ENCODE assay signal across 1 cellular context in genomic region chr7:1542841-1543747, GRCh38.
TF ChIP-seq lines count a peak whose summit lies in the region.

No MANE protein-coding gene starts in this region.

TF ChIP-seq in IMR-90, 13 proteins besides CTCF, POLR2A, EP300 and RAD21:
- TF ChIP-seq FOS (IDR thresholded peaks at IDR 0.05; ENCODE audit: low read depth, low read length) (no peak), SMC3 (IDR thresholded peaks at IDR 0.05; ENCODE audit: low read depth, low read length) (no peak), MAZ (IDR thresholded peaks at IDR 0.05; ENCODE audit: borderline replicate concordance, low read depth, low read length) (no peak), CEBPB (IDR thresholded peaks at IDR 0.05; ENCODE audit: low read depth, low read length) (no peak), USF2 (IDR thresholded peaks at IDR 0.05; ENCODE audit: low read depth, low read length) (no peak), CHD1 (IDR thresholded peaks at IDR 0.05; ENCODE audit: low read depth, low read length) (no peak), MAFK (IDR thresholded peaks at IDR 0.05; ENCODE audit: low read depth, low read length) (no peak)
- TF ChIP-seq, protein P1, sequence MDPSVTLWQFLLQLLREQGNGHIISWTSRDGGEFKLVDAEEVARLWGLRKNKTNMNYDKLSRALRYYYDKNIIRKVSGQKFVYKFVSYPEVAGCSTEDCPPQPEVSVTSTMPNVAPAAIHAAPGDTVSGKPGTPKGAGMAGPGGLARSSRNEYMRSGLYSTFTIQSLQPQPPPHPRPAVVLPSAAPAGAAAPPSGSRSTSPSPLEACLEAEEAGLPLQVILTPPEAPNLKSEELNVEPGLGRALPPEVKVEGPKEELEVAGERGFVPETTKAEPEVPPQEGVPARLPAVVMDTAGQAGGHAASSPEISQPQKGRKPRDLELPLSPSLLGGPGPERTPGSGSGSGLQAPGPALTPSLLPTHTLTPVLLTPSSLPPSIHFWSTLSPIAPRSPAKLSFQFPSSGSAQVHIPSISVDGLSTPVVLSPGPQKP (IDR thresholded peaks at IDR 0.05; ENCODE audit: borderline replicate concordance, low read depth, low read length) = no peak
TF ChIP-seq in IMR-90: peak in this region for 0.
